ENCODE assay signal across 15 cellular contexts in genomic region chr7:4040031-4040928, GRCh38.
"Had no signal": no experiment of that assay in that cellular context is flagged by ENCODE, and none has a peak within 500 bp of the region (broad histone marks: within the 10 kb centered on the region; RNA-seq: fewer than 3 reads in every experiment).

No MANE protein-coding gene starts in this region.

- H3K4me1 ChIP-seq: lower lobe of right lung, parathyroid adenoma, tibial nerve, uterus had no signal

- H3K9ac ChIP-seq: parathyroid adenoma had no signal

- H3K4me3 ChIP-seq: hepatocyte, lower lobe of right lung, tibial nerve, uterus had no signal

- H3K27me3 ChIP-seq: hepatocyte, tibial nerve, uterus had no signal

- ATAC-seq: esophagus mucosa; left cardiac atrium; lower lobe of right lung; stimulated activated effector memory CD8-positive, alpha-beta T cell treated with anti-CD3 and anti-CD28 coated beads, Interleukin-12 subunit alpha, Interleukin-12 subunit beta, amount 100 ng/mL, for 72 hours had no signal

- DNase-seq: activated CD4-positive, alpha-beta memory T cell treated with anti-CD3 and anti-CD28 coated beads, Interleukin-2, amount 10 ng/mL, durations not matched to agents 7 days and 5 days; activated CD8-positive, alpha-beta memory T cell treated with anti-CD3 and anti-CD28 coated beads, Interleukin-2, amount 50 U/mL, for 4 hours; activated gamma-delta T cell treated with Interleukin-2 at 50 U/mL for 16 hours; amniotic stem cell; caudate nucleus; left cardiac atrium; lower lobe of right lung; stimulated activated CD4-positive, alpha-beta T cell treated with anti-CD3 and anti-CD28 coated beads, Interleukin-12 subunit alpha, Interleukin-12 subunit beta, amount 100 ng/mL, for 4 hours; uterus had no signal

- H3K27ac ChIP-seq: hepatocyte, lower lobe of right lung, parathyroid adenoma, tibial nerve, uterus, VCaP had no signal

- H3K36me3 ChIP-seq: lower lobe of right lung, tibial nerve, uterus had no signal

- H3K9me3 ChIP-seq: lower lobe of right lung, tibial nerve, uterus had no signal
